ENCODE assay signal across 8 cellular contexts in genomic region chr9:83981126-83981871, GRCh38. TPM values are rescaled to one million over a fixed set of nuclear protein-coding genes. Genes with fewer than 3 reads are reported as not detected.
DNase-seq lines count a peak whose midpoint lies in the region; ATAC-seq, FAIRE-seq and TF ChIP-seq lines count a peak whose summit lies in the region.

No MANE protein-coding gene starts in this region.

- TF ChIP-seq POLR2A in H54 (IDR thresholded peaks at IDR 0.05; ENCODE audit: low read depth, low read length) = no peak; the same call in 1 of the 2 replicates

- peak overlapping the region; percentile 100 for H3K9ac ChIP-seq in skeletal muscle satellite cell (ENCODE audit: low read depth, low read length)

- in situ Hi-C loops in astrocyte of the cerebellum (cut with HindIII; ENCODE audit: low sequenced_read_pairs) = no loop called here

- FAIRE-seq in H54 (lab: Jason Lieb, UNC) = peak; percentile 93

- H3K9me3 Mint-ChIP-seq in Calu3 (ENCODE audit: low read depth, unreplicated experiment) = no peaks in the 10 kb centered on the region

- H3K27me3 ChIP-seq in skeletal muscle satellite cell (ENCODE audit: control insufficient read depth, insufficient read depth, low read length) = no peaks in the 10 kb centered on the region

- no TSS peak for BruUV-seq in Calu3 (replicated peaks; lab: Mats Ljungman, UMichigan)

- peak overlapping the region; percentile 94 for H3K4me2 ChIP-seq in skeletal muscle satellite cell (ENCODE audit: low read length)

- CTCF ChIA-PET in Calu3 (lab: Charles Lee) = no interaction called here

- peaks cover 10% of the 10 kb centered on the region for H3K4me1 Mint-ChIP-seq in Calu3 (ENCODE audit: low read depth, unreplicated experiment)

- DNase-seq in Calu3 = peak; percentile 14
- no peak for DNase-seq in H54 (ENCODE audit: insufficient read length, low spot score)
- peak; percentile 76 for DNase-seq in NCI-H748 (lab: John Stamatoyannopoulos, UW; ENCODE audit: unreplicated experiment)
- no peak for DNase-seq in astrocyte of the cerebellum (ENCODE audit: low read depth)
- no peak for DNase-seq in GM19238 (ENCODE audit: insufficient read length, low spot score)

- intact Hi-C loops in Calu3 (cut with micrococcal nuclease; ENCODE audit: unreplicated experiment) = no loop called here

- peak overlapping the region; percentile 94 for H3K27ac Mint-ChIP-seq in Calu3 (ENCODE audit: unreplicated experiment)

- ATAC-seq in HG02642 (IDR thresholded peaks at IDR 0.05; ENCODE audit: poor library complexity, unreplicated experiment) = no peak

- peaks cover 30% of the 10 kb centered on the region for H3K36me3 ChIP-seq in skeletal muscle satellite cell (ENCODE audit: insufficient read depth, low read length)

- peaks cover 60% of the 10 kb centered on the region for H3K36me3 Mint-ChIP-seq in Calu3 (ENCODE audit: insufficient read depth, unreplicated experiment)

- no peaks in the 10 kb centered on the region for H3K9me3 ChIP-seq in skeletal muscle satellite cell (replicated peaks; ENCODE audit: low read length)

- TF ChIP-seq CTCF in Calu3 (IDR thresholded peaks at IDR 0.05; ENCODE audit: unreplicated experiment) (no peak), astrocyte of the cerebellum (IDR thresholded peaks at IDR 0.05; ENCODE audit: low read depth, low read length, missing control alignments) (no peak)

- H3K4me3 Mint-ChIP-seq in Calu3 (ENCODE audit: low read depth, unreplicated experiment) = peak overlapping the region; percentile 87

- H3K4me3 ChIP-seq in astrocyte of the cerebellum (ENCODE audit: low read depth, low read length) = peak overlapping the region; percentile 99
- peak overlapping the region; percentile 91 for H3K4me3 ChIP-seq in iPS-11a (ENCODE audit: low read depth, low read length)
- peak overlapping the region; percentile 96 for H3K4me3 ChIP-seq in skeletal muscle satellite cell (ENCODE audit: low read length)

- no peaks in the 10 kb centered on the region for H3K27me3 Mint-ChIP-seq in Calu3 (ENCODE audit: unreplicated experiment)

- H3K4me1 ChIP-seq in skeletal muscle satellite cell (ENCODE audit: control insufficient read depth, insufficient read depth, low read length) = peaks cover 17% of the 10 kb centered on the region

RNA-seq across cellular contexts. Expression of gene RMI1, which starts 0.7 kb away (rescaled TPM):
- 13.4 and 15.4 TPM in 2 replicates for total RNA-seq in Calu3 (2022)
- 9.4 and 11.4 TPM in 2 replicates for total RNA-seq in skeletal muscle satellite cell (2012; rRNA removed)

RNA-seq across cellular contexts. Expression of gene HNRNPK, which starts 1.3 kb away (rescaled TPM):
- 517 and 543 TPM in 2 replicates for total RNA-seq in Calu3 (2022)
- 440 and 471 TPM in 2 replicates for total RNA-seq in skeletal muscle satellite cell (2012; rRNA removed)

Comparison
In these comparisons a context has a peak if more than half of its experiments do, and no peak if none do; other contexts are left out.
1. DNase-seq: peak in Calu3 (single experiment) and NCI-H748 (single experiment); none in H54 (single experiment), astrocyte of the cerebellum (single experiment) and GM19238 (single experiment).
2. Peak in every context shown above with its lines, with median percentiles within 50 percentile points of each other: H3K4me3 ChIP-seq.